ENCODE assay signal across 13 cellular contexts in genomic region chr4:53861856-53862610, GRCh38.
DNase-seq lines count a peak whose midpoint lies in the region; ATAC-seq and TF ChIP-seq lines count a peak whose summit lies in the region.
"Had no signal": no experiment of that assay in that cellular context is flagged by ENCODE, and none has a peak within 500 bp of the region (broad histone marks: within the 10 kb centered on the region; RNA-seq: fewer than 3 reads in every experiment).

No MANE protein-coding gene starts in this region.

- no peaks in the 10 kb centered on the region for H3K27me3 ChIP-seq in esophagus squamous epithelium
- H3K27me3 ChIP-seq: stomach had no signal

- DNase-seq in AG04449 (ENCODE audit: low read depth, low spot score) (peak; percentile 80), LoVo (ENCODE audit: low spot score) (peak; percentile 2), astrocyte of the hippocampus (ENCODE audit: low read depth, low spot score) (peak; percentile 69), kidney tubule cell (ENCODE audit: low spot score) (peak; percentile 10), esophagus squamous epithelium (lab: John Stamatoyannopoulos, UW) (no peak), T-helper 17 cell (no peak)
- DNase-seq in stimulated activated CD4-positive, alpha-beta T cell treated with anti-CD3 and anti-CD28 coated beads, Interleukin-2, amount 100 ng/mL, for 24 hours: no peak
- DNase-seq: activated CD8-positive, alpha-beta memory T cell treated with anti-CD3 and anti-CD28 coated beads for 24 hours; CD4-positive, CD25-positive, alpha-beta regulatory T cell; small intestine; stomach had no signal

- no peaks in the 10 kb centered on the region for H3K4me1 Mint-ChIP-seq in T-helper 17 cell
- H3K4me1 Mint-ChIP-seq: CD4-positive, CD25-positive, alpha-beta regulatory T cell had no signal

- no peak for TF ChIP-seq CTCF in AG04449 (IDR thresholded peaks at IDR 0.05; ENCODE audit: insufficient read depth, low read length, missing control alignments)
- TF ChIP-seq CTCF in esophagus squamous epithelium (IDR thresholded peaks at IDR 0.05): no peak

- POLR2A ChIA-PET in AG04449 (lab: Yijun Ruan, JAX): interaction anchor here (0.9 kb wide), 1 partner anchor 47 kb away, joined by 3 read pairs; no protein-coding TSS in a partner anchor

- peaks cover 27% of the 10 kb centered on the region for H3K27me3 Mint-ChIP-seq in T-helper 17 cell

- intact Hi-C loops in esophagus squamous epithelium (cut with DNase I): no loop called here

- no peak overlapping the region for H3K27ac Mint-ChIP-seq in T-helper 17 cell
- H3K27ac Mint-ChIP-seq: CD4-positive, CD25-positive, alpha-beta regulatory T cell had no signal

- H3K9me3 ChIP-seq in esophagus squamous epithelium: no peaks in the 10 kb centered on the region
- H3K9me3 ChIP-seq in T-helper 17 cell (ENCODE audit: control insufficient read depth, low read length, poor library complexity, severe bottlenecking): no peaks in the 10 kb centered on the region
- H3K9me3 ChIP-seq: stomach had no signal

- H3K4me3 ChIP-seq in AG04449 (ENCODE audit: low read depth, low read length): no peak overlapping the region
- no peak overlapping the region for H3K4me3 ChIP-seq in esophagus squamous epithelium
- H3K4me3 ChIP-seq: stomach had no signal

- CTCF ChIA-PET in AG04449 (lab: Yijun Ruan, JAX): interaction anchor here (0.7 to 1.7 kb wide), 5 partner anchors 47 to 367 kb away, joined by 3 to 5 read pairs (median 3); partner anchors contain the start of gene PDGFRA

- peak overlapping the region in 2 of 4 donors; percentile 38 to 64 for H3K27ac ChIP-seq in esophagus squamous epithelium

- peaks cover 2% of the 10 kb centered on the region for H3K36me3 Mint-ChIP-seq in T-helper 17 cell (ENCODE audit: low read depth)
- H3K36me3 Mint-ChIP-seq: CD4-positive, CD25-positive, alpha-beta regulatory T cell had no signal

- no peak for ATAC-seq in GM21390 (IDR thresholded peaks at IDR 0.05; ENCODE audit: unreplicated experiment)
- no peak for ATAC-seq in T-helper 17 cell
- ATAC-seq: Panc1 had no signal

- H3K4me1 ChIP-seq in esophagus squamous epithelium: peaks cover 0 to 7% (median 0%) of the 10 kb centered on the region in 3 donors
- H3K4me1 ChIP-seq: stomach had no signal

- no peak overlapping the region for H3K4me3 Mint-ChIP-seq in T-helper 17 cell
- H3K4me3 Mint-ChIP-seq: CD4-positive, CD25-positive, alpha-beta regulatory T cell had no signal

- TF ChIP-seq POLR2A in esophagus squamous epithelium (IDR thresholded peaks at IDR 0.05): no peak

- 30 to 31% methylated on average over 4 of the region's 4 CpGs for WGBS in esophagus squamous epithelium, 2 donors

- no peaks in the 10 kb centered on the region for H3K36me3 ChIP-seq in esophagus squamous epithelium
- H3K36me3 ChIP-seq: stomach had no signal

Comparison
In these comparisons a context has a peak if more than half of its experiments do, and no peak if none do; other contexts are left out.
1. DNase-seq: peak in AG04449 (single experiment), LoVo (single experiment), astrocyte of the hippocampus (single experiment) and kidney tubule cell (single experiment); none in stimulated activated CD4-positive, alpha-beta T cell treated with anti-CD3 and anti-CD28 coated beads, Interleukin-2, amount 100 ng/mL, for 24 hours (0 of 2), esophagus squamous epithelium (single experiment) and T-helper 17 cell (0 of 3).